Comparison of ENCODE assay signal across 27 cellular contexts in genomic region chr21:30189763-30190162, GRCh38. TPM values are rescaled to one million over a fixed set of nuclear protein-coding genes. Genes with fewer than 3 reads are reported as not detected.
"Had no signal": no experiment of that assay in that cellular context is flagged by ENCODE, and none has a peak within 500 bp of the region (broad histone marks: within the 10 kb centered on the region; RNA-seq: fewer than 3 reads in every experiment).

No MANE protein-coding gene starts in this region.

- DNase-seq: activated CD4-positive, alpha-beta memory T cell treated with anti-CD3 and anti-CD28 coated beads for 36 hours; activated CD4-positive, alpha-beta T cell treated with anti-CD3 and anti-CD28 coated beads, Interleukin-2, amount 10 ng/mL, durations not matched to agents 7 days and 5 days; activated CD4-positive, CD25-positive, alpha-beta regulatory T cell; activated CD8-positive, alpha-beta memory T cell treated with anti-CD3 and anti-CD28 coated beads for 24 hours; activated effector memory CD4-positive, alpha-beta T cell treated with anti-CD3 and anti-CD28 coated beads, Interleukin-2, amount 50 U/mL, for 16 hours; activated naive CD4-positive, alpha-beta T cell treated with Interleukin-2 at 50 U/mL for 16 hours; activated naive CD8-positive, alpha-beta T cell treated with anti-CD3 and anti-CD28 coated beads, Interleukin-2, amount 50 U/mL, for 24 hours; activated T-cell treated with anti-CD3 and anti-CD28 coated beads, Interleukin-2, amount 50 U/mL, for 4 hours; amygdala; cerebellar nuclear complex; KG1; NCI-H1105; NCI-H1694; NCI-H2107; NCI-H2171 treated with DMSO at 0.1 percent for 48 hours; NCI-H226; NCI-H526 treated with DMSO at 0.1 percent for 48 hours; SIG-M5; T-helper 17 cell; T1000 had no signal

- ATAC-seq: activated naive CD4-positive, alpha-beta T cell treated with anti-CD3 and anti-CD28 coated beads, Interleukin-2, amount 50 U/mL, for 72 hours; activated naive CD8-positive, alpha-beta T cell treated with anti-CD3 and anti-CD28 coated beads, Interleukin-2, amount 50 U/mL, for 24 hours; activated T-cell treated with anti-CD3 and anti-CD28 coated beads, Interleukin-2, amount 50 U/mL, for 4 hours; T-helper 17 cell had no signal

RNA-seq across cellular contexts. Expression of gene CLDN17, which starts 23.2 kb away (rescaled TPM):
- total RNA-seq: activated CD4-positive, alpha-beta memory T cell treated with anti-CD3 and anti-CD28 coated beads for 36 hours; activated CD4-positive, alpha-beta T cell treated with anti-CD3 and anti-CD28 coated beads, Interleukin-2, amount 10 ng/mL, durations not matched to agents 7 days and 5 days; activated naive CD4-positive, alpha-beta T cell treated with anti-CD3 and anti-CD28 coated beads, Interleukin-2, amount 50 U/mL, for 72 hours; activated T-cell treated with anti-CD3 and anti-CD28 coated beads, Interleukin-2, amount 50 U/mL, for 4 hours; cardiac septum; LHCN-M2; MCF 10A; NCI-H460; OCI-LY7; RPMI7951; T-helper 17 cell had no signal

RNA-seq across cellular contexts. Expression of gene CLDN8, which starts 26.1 kb away (rescaled TPM):
- total RNA-seq: activated CD4-positive, alpha-beta memory T cell treated with anti-CD3 and anti-CD28 coated beads for 36 hours; activated CD4-positive, alpha-beta T cell treated with anti-CD3 and anti-CD28 coated beads, Interleukin-2, amount 10 ng/mL, durations not matched to agents 7 days and 5 days; activated naive CD4-positive, alpha-beta T cell treated with anti-CD3 and anti-CD28 coated beads, Interleukin-2, amount 50 U/mL, for 72 hours; activated T-cell treated with anti-CD3 and anti-CD28 coated beads, Interleukin-2, amount 50 U/mL, for 4 hours; cardiac septum; LHCN-M2; MCF 10A; NCI-H460; OCI-LY7; RPMI7951; T-helper 17 cell had no signal
